In genomic region chr7:36280840-36281812, GRCh38 we compare ENCODE assay signal across 1 cellular context.
A peak's percentile ranks its signal among the peaks of the same experiment; 100 is the strongest.
TF ChIP-seq lines count a peak whose summit lies in the region.

No MANE protein-coding gene starts in this region.

TF ChIP-seq in SK-N-SH, 30 proteins besides CTCF, POLR2A, EP300 and RAD21 (continued from another document):
- TF ChIP-seq REST (IDR thresholded peaks at IDR 0.05; ENCODE audit: low read depth, low read length) (no peak), SMC3 (IDR thresholded peaks at IDR 0.05; ENCODE audit: low read depth, low read length) (peak; percentile 7; the same call in 1 of the 2 replicates), TAF1 (IDR thresholded peaks at IDR 0.05; ENCODE audit: borderline replicate concordance, low read depth, low read length) (peak; percentile 16; the same call in 1 of the 2 replicates), SIN3A (IDR thresholded peaks at IDR 0.05; ENCODE audit: borderline replicate concordance, low read depth, low read length) (no peak), GATA2 (CRISPR knock-in tag; IDR thresholded peaks at IDR 0.05) (no peak), RCOR1 (IDR thresholded peaks at IDR 0.05; ENCODE audit: low read length) (0 out of 2 replicates have a peak, but pooled peaks have one; percentile 25), ELF1 (IDR thresholded peaks at IDR 0.05) (no peak), MAX (IDR thresholded peaks at IDR 0.05; ENCODE audit: low read depth) (peak; percentile 90), RFX5 (IDR thresholded peaks at IDR 0.05; ENCODE audit: low read length) (no peak), FOXM1 (IDR thresholded peaks at IDR 0.05; ENCODE audit: low read depth) (no peak), TEAD4 (IDR thresholded peaks at IDR 0.05; ENCODE audit: borderline replicate concordance, insufficient read depth) (no peak), MEF2A (IDR thresholded peaks at IDR 0.05; ENCODE audit: borderline replicate concordance, low read depth) (no peak), GABPA (IDR thresholded peaks at IDR 0.05; ENCODE audit: low read depth) (no peak; the same call in 1 of the 2 replicates), JUND (IDR thresholded peaks at IDR 0.05) (peak; percentile 87), TCF12 (IDR thresholded peaks at IDR 0.05) (peak; percentile 79), IRF3 (IDR thresholded peaks at IDR 0.05; ENCODE audit: low read depth, low read length) (no peak), MXI1 (IDR thresholded peaks at IDR 0.05; ENCODE audit: low read depth, low read length) (no peak), EZH2phosphoT487 (IDR thresholded peaks at IDR 0.05; ENCODE audit: borderline replicate concordance, low read depth) (no peak), NFIC (IDR thresholded peaks at IDR 0.05; ENCODE audit: borderline replicate concordance) (peak; percentile 38; the same call in 1 of the 2 replicates), YY1 (IDR thresholded peaks at IDR 0.05; ENCODE audit: low read depth) (no peak), RXRA (IDR thresholded peaks at IDR 0.05; ENCODE audit: borderline replicate concordance, low read depth) (peak; percentile 42; the same call in 1 of the 2 replicates), FOXJ3 (CRISPR knock-in tag; IDR thresholded peaks at IDR 0.05) (no peak), POLR2AphosphoS5 (IDR thresholded peaks at IDR 0.05; ENCODE audit: low read depth, low read length) (peak; percentile 39; the same call in 1 of the 2 replicates)
- TF ChIP-seq, protein P1, sequence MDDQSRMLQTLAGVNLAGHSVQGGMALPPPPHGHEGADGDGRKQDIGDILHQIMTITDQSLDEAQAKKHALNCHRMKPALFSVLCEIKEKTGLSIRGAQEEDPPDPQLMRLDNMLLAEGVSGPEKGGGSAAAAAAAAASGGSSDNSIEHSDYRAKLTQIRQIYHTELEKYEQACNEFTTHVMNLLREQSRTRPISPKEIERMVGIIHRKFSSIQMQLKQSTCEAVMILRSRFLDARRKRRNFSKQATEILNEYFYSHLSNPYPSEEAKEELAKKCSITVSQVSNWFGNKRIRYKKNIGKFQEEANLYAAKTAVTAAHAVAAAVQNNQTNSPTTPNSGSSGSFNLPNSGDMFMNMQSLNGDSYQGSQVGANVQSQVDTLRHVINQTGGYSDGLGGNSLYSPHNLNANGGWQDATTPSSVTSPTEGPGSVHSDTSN (IDR thresholded peaks at IDR 0.05): peak; percentile 27
- TF ChIP-seq, protein P2, sequence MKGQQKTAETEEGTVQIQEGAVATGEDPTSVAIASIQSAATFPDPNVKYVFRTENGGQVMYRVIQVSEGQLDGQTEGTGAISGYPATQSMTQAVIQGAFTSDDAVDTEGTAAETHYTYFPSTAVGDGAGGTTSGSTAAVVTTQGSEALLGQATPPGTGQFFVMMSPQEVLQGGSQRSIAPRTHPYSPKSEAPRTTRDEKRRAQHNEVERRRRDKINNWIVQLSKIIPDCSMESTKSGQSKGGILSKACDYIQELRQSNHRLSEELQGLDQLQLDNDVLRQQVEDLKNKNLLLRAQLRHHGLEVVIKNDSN (IDR thresholded peaks at IDR 0.05; ENCODE audit: borderline replicate concordance, low read depth): no peak
- TF ChIP-seq, protein P3, sequence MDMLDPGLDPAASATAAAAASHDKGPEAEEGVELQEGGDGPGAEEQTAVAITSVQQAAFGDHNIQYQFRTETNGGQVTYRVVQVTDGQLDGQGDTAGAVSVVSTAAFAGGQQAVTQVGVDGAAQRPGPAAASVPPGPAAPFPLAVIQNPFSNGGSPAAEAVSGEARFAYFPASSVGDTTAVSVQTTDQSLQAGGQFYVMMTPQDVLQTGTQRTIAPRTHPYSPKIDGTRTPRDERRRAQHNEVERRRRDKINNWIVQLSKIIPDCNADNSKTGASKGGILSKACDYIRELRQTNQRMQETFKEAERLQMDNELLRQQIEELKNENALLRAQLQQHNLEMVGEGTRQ (IDR thresholded peaks at IDR 0.05; ENCODE audit: borderline replicate concordance, low read depth, low read length): no peak
